8 cellular contexts compared by ENCODE assay signal in genomic region chr20:43191946-43192847, GRCh38. TPM values are rescaled to one million over a fixed set of nuclear protein-coding genes. Genes with fewer than 3 reads are reported as not detected.
DNase-seq lines count a peak whose midpoint lies in the region; ATAC-seq and TF ChIP-seq lines count a peak whose summit lies in the region.

No MANE protein-coding gene starts in this region.

- H2AK5ac ChIP-seq in H9 (ENCODE audit: insufficient read length, low read length), result no peak overlapping the region

- H2BK5ac ChIP-seq in H9 (ENCODE audit: insufficient read length, low read length), result no peak overlapping the region

- no peaks in the 10 kb centered on the region for H3K9me3 ChIP-seq in H9 (ENCODE audit: control insufficient read depth, low read depth, low read length)

- H3K14ac ChIP-seq in H9 (ENCODE audit: insufficient read depth, low read length), result no peak overlapping the region

- H3K56ac ChIP-seq in H9 (ENCODE audit: insufficient read length, low read depth, low read length), result no peak overlapping the region

- no peaks in the 10 kb centered on the region for H3K4me1 ChIP-seq in H9 (ENCODE audit: insufficient read depth, low read length)

- no peak overlapping the region for H4K91ac ChIP-seq in H9 (ENCODE audit: insufficient read length, low read depth, low read length)

- H3K36me3 Mint-ChIP-seq in H9 (ENCODE audit: insufficient read depth in 1 of 3, low read depth in 3 of 3), result no peaks in the 10 kb centered on the region; a peak in 1 of 7 replicates

- H3K27ac ChIP-seq in H9 (ENCODE audit: insufficient read length, low read depth, low read length), result no peak overlapping the region

- no peaks in the 10 kb centered on the region for H3K79me1 ChIP-seq in H9 (ENCODE audit: insufficient read depth, low read depth, low read length, poor library complexity, severe bottlenecking)

- peaks cover 93% of the 10 kb centered on the region for H3K27me3 Mint-ChIP-seq in H9 (ENCODE audit: low read depth)

- H3K9ac ChIP-seq in H9 (ENCODE audit: extremely low read depth, insufficient read length, low read length), result no peak overlapping the region

- H3K4me2 ChIP-seq in H9 (ENCODE audit: insufficient read depth, insufficient read length, low read length), result no peak overlapping the region

- no CpG with 5 or more reads among the region's 12 CpGs for WGBS in H9 (ENCODE audit: extremely low coverage, insufficient read length, low lambda C conversion rate)

- no peak overlapping the region for H2AFZ ChIP-seq in H9 (ENCODE audit: low read length)

- no peak for ATAC-seq in HG03432 (IDR thresholded peaks at IDR 0.05; ENCODE audit: unreplicated experiment)

- DNase-seq in AG10803 (ENCODE audit: low read depth) (no peak), H9 (peak; percentile 80), SK-MEL-5 (ENCODE audit: low read depth, low spot score) (peak; percentile 54), hepatic stellate cell (ENCODE audit: low spot score) (peak; percentile 37), T-helper 9 cell (no peak), DMS153 treated with DMSO at 0.1 percent for 48 hours (lab: John Stamatoyannopoulos, UW; ENCODE audit: unreplicated experiment) (no peak)
- DNase-seq in activated CD8-positive, alpha-beta memory T cell treated with anti-CD3 and anti-CD28 coated beads for 24 hours, result no peak

- H2BK120ac ChIP-seq in H9 (ENCODE audit: low read depth, low read length, poor library complexity, severe bottlenecking), result no peak overlapping the region

- H2BK15ac ChIP-seq in H9 (ENCODE audit: low read depth, low read length), result no peak overlapping the region

- H4K8ac ChIP-seq in H9 (replicated peaks; ENCODE audit: insufficient read length, low read depth, low read length), result no peak overlapping the region

- TF ChIP-seq CTCF in AG10803 (conservative IDR thresholded peaks at IDR 0.05; ENCODE audit: low read length) (peak; percentile 44), H9 (conservative IDR thresholded peaks at IDR 0.05) (peak; percentile 83)

- H3K27me3 ChIP-seq in H9 (ENCODE audit: insufficient read depth, low read length), result peaks cover 27% of the 10 kb centered on the region

- no peak overlapping the region; a peak in 1 of 5 replicates for H3K4me3 Mint-ChIP-seq in H9

- H3K23ac ChIP-seq in H9 (ENCODE audit: insufficient read length, low read depth, low read length), result no peak overlapping the region

- no peaks in the 10 kb centered on the region; a peak in 1 of 5 replicates for H3K9me3 Mint-ChIP-seq in H9

- H2BK12ac ChIP-seq in H9 (ENCODE audit: insufficient read length, low read depth, low read length), result no peak overlapping the region

- H2BK20ac ChIP-seq in H9 (ENCODE audit: low read depth, low read length, poor library complexity, severe bottlenecking), result no peak overlapping the region

- peaks cover 19% of the 10 kb centered on the region for H3K23me2 ChIP-seq in H9 (ENCODE audit: insufficient read length, low read depth, low read length, poor library complexity, severe bottlenecking)

- in situ Hi-C loops in SK-MEL-5 (cut with HindIII; ENCODE audit: low pct_unique_long_range_greater_than_20kb, low sequenced_read_pairs), result no loop called here

- H3K18ac ChIP-seq in H9 (ENCODE audit: insufficient read length, low read depth, low read length), result no peak overlapping the region

- H3K79me2 ChIP-seq in H9 (ENCODE audit: insufficient read depth, low read length), result no peaks in the 10 kb centered on the region

- H3K27ac Mint-ChIP-seq in H9, result no peak overlapping the region

- no peak overlapping the region for H4K5ac ChIP-seq in H9 (ENCODE audit: insufficient read length, low read depth, low read length)

- no peaks in the 10 kb centered on the region for H4K20me1 ChIP-seq in H9 (ENCODE audit: control insufficient read depth, insufficient read depth, insufficient read length)

- H3K4ac ChIP-seq in H9 (ENCODE audit: low read depth, low read length), result no peak overlapping the region

- no peak overlapping the region for H3K4me3 ChIP-seq in AG10803 (ENCODE audit: low read length)

- no peak overlapping the region for H3T11ph ChIP-seq in H9 (ENCODE audit: low read length)

- H3K4me1 Mint-ChIP-seq in H9, result peaks cover 12 to 24% of the 10 kb centered on the region in 2 experiments

RNA-seq across cellular contexts. Expression of gene PTPRT, which starts 2.5 kb away (rescaled TPM):
- total RNA-seq in H9 (2021), result 0.07 and 0.13 TPM in 2 replicates
- total RNA-seq in SK-MEL-5 (2014; rRNA removed; shearing (Covaris generic)), result not detected in 2 replicates
- not detected in 2 replicates for polyA plus RNA-seq in SK-MEL-5 (2015; cell fraction: cytosol; rRNA removed)
- not detected in 2 replicates for polyA plus RNA-seq in SK-MEL-5 (2015; cell fraction: nucleus; rRNA removed)

Comparison
In these comparisons a context has a peak if more than half of its experiments do, and no peak if none do; other contexts are left out.
1. DNase-seq: peak in H9 (single experiment), SK-MEL-5 (single experiment) and hepatic stellate cell (single experiment); none in AG10803 (single experiment), T-helper 9 cell (single experiment), DMS153 treated with DMSO at 0.1 percent for 48 hours (single experiment) and activated CD8-positive, alpha-beta memory T cell treated with anti-CD3 and anti-CD28 coated beads for 24 hours (single experiment).